Comparison of ENCODE assay signal across 20 cellular contexts in genomic region chr17:73462830-73463229, GRCh38.
DNase-seq lines count a peak whose midpoint lies in the region; ATAC-seq and TF ChIP-seq lines count a peak whose summit lies in the region.
"Had no signal": no experiment of that assay in that cellular context is flagged by ENCODE, and none has a peak within 500 bp of the region (broad histone marks: within the 10 kb centered on the region; RNA-seq: fewer than 3 reads in every experiment).

No MANE protein-coding gene starts in this region.

- H2AFZ ChIP-seq in osteoblast (ENCODE audit: low read length), result no peak overlapping the region

- H3K9me3 ChIP-seq in osteoblast (ENCODE audit: low read depth, low read length), result no peaks in the 10 kb centered on the region
- H3K9me3 ChIP-seq: psoas muscle had no signal

- H3K4me3 ChIP-seq in osteoblast (ENCODE audit: insufficient read depth, low read length), result no peak overlapping the region
- H3K4me3 ChIP-seq: psoas muscle had no signal

- no peaks in the 10 kb centered on the region for H3K27me3 ChIP-seq in osteoblast (ENCODE audit: insufficient read depth, low read length)
- H3K27me3 ChIP-seq: brain microvascular endothelial cell had no signal

- H4K20me1 ChIP-seq in osteoblast (ENCODE audit: insufficient read depth, low read length), result no peaks in the 10 kb centered on the region

- no peaks in the 10 kb centered on the region for H3K79me2 ChIP-seq in osteoblast (ENCODE audit: insufficient read depth, low read length)

- H3K4me1 ChIP-seq in osteoblast (ENCODE audit: insufficient read depth, low read length), result no peaks in the 10 kb centered on the region
- H3K4me1 ChIP-seq: psoas muscle had no signal

- no peak for ATAC-seq in HG02763 (IDR thresholded peaks at IDR 0.05; ENCODE audit: unreplicated experiment)
- ATAC-seq: activated T-cell treated with anti-CD3 and anti-CD28 coated beads, Interleukin-2, amount 50 U/mL, for 4 hours; HCT116; Panc1; psoas muscle had no signal

- DNase-seq in NCI-H146 (lab: John Stamatoyannopoulos, UW) (peak; percentile 34), NCI-H146 treated with DMSO at 0.1 percent for 48 hours (lab: John Stamatoyannopoulos, UW; ENCODE audit: unreplicated experiment) (no peak), NCI-H1436 treated with DMSO at 0.1 percent for 48 hours (lab: John Stamatoyannopoulos, UW) (peak; percentile 51), NCI-H748 (lab: John Stamatoyannopoulos, UW; ENCODE audit: unreplicated experiment) (peak; percentile 79), osteoblast (ENCODE audit: insufficient read length, low spot score, missing footprints) (peak; percentile 39), NCI-H446 treated with DMSO at 0.1 percent for 48 hours (lab: John Stamatoyannopoulos, UW) (no peak), amygdala (lab: John Stamatoyannopoulos, UW) (no peak)
- DNase-seq: activated CD8-positive, alpha-beta memory T cell treated with anti-CD3 and anti-CD28 coated beads for 24 hours; activated naive CD4-positive, alpha-beta T cell; activated T-cell treated with anti-CD3 and anti-CD28 coated beads, Interleukin-2, amount 50 U/mL, for 4 hours; brain microvascular endothelial cell; effector memory CD4-positive, alpha-beta T cell; erythroblast; foreskin fibroblast; left cardiac atrium; mesendoderm; psoas muscle had no signal

- H3K4me2 ChIP-seq in osteoblast (ENCODE audit: insufficient read depth, low read length), result no peak overlapping the region

- no peak for TF ChIP-seq CTCF in osteoblast (IDR thresholded peaks at IDR 0.05; ENCODE audit: extremely low read depth, low read depth, low read length)

- H3K27ac ChIP-seq in osteoblast (ENCODE audit: low read depth, low read length), result no peak overlapping the region
- H3K27ac ChIP-seq: brain microvascular endothelial cell, psoas muscle had no signal

- no peaks in the 10 kb centered on the region for H3K36me3 ChIP-seq in osteoblast (ENCODE audit: insufficient read depth, low read length)
- H3K36me3 ChIP-seq: brain microvascular endothelial cell had no signal

Comparison
In these comparisons a context has a peak if more than half of its experiments do, and no peak if none do; other contexts are left out.
1. DNase-seq: peak in NCI-H146 (single experiment), NCI-H1436 treated with DMSO at 0.1 percent for 48 hours (single experiment), NCI-H748 (single experiment) and osteoblast (single experiment); none in NCI-H146 treated with DMSO at 0.1 percent for 48 hours (single experiment), NCI-H446 treated with DMSO at 0.1 percent for 48 hours (single experiment) and amygdala (0 of 56).